Comparison of ENCODE assay signal across 9 cellular contexts in the genomic region with DNA sequence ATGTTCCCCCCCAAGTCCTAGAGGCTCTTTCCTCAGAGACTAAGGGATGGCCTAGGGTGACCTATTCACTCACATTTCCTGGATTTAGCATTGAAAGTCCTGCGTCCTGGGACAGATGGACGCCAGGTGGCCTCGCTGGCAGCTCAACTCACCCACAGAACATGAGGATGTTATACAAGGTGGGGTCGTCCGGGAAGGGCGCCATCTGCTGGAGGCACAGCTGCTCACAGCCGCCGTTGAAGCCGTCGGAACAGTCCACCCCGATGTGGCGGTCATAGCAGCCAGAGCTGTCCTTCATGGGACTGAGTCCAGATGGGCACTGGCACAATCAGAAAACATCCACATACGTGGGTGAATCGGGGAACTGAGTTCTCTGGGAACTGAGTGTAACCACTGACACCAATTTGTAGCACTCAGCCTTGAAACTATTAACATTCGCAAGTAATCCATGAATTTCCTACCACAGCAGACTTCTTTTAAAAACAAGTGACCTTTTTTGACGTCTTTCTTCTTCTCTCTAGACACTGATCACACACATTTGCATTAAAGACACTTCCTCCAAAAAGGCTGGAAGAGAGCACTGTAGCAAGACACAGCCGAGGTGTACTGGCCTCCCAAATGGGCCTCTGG.
DNase-seq lines count a peak whose midpoint lies in the region; ATAC-seq, FAIRE-seq and TF ChIP-seq lines count a peak whose summit lies in the region.
"Had no signal": no experiment of that assay in that cellular context is flagged by ENCODE, and none has a peak within 500 bp of the region (broad histone marks: within the 10 kb centered on the region; RNA-seq: fewer than 3 reads in every experiment).

No MANE protein-coding gene starts in this region.

- no peak overlapping the region for H3K4me3 Mint-ChIP-seq in CD14-positive monocyte
- H3K4me3 Mint-ChIP-seq: IgD-negative memory B cell had no signal

- peaks cover 0 to 1% (median 0%) of the 10 kb centered on the region in 3 donors for H3K27me3 Mint-ChIP-seq in CD14-positive monocyte (ENCODE audit: low read depth in 3 of 3)

- no peaks in the 10 kb centered on the region for H3K36me3 Mint-ChIP-seq in CD14-positive monocyte
- H3K36me3 Mint-ChIP-seq: IgD-negative memory B cell had no signal

- TF ChIP-seq CTCF in CD14-positive monocyte (IDR thresholded peaks at IDR 0.05) = peak; percentile 50
- TF ChIP-seq CTCF in HL-60 (IDR thresholded peaks at IDR 0.05; ENCODE audit: insufficient read depth, low read length) = peak; percentile 54

- no peak overlapping the region for H3K27ac Mint-ChIP-seq in CD14-positive monocyte
- H3K27ac Mint-ChIP-seq: IgD-negative memory B cell had no signal

- H3K27me3 ChIP-seq in HL-60 (ENCODE audit: insufficient read depth, poor library complexity, severe bottlenecking) = no peaks in the 10 kb centered on the region

- peaks cover 0 to 7% (median under 1%) of the 10 kb centered on the region in 7 donors for H3K9me3 Mint-ChIP-seq in CD14-positive monocyte

- no peak overlapping the region for H3K4me3 ChIP-seq in HL-60 (replicated peaks; ENCODE audit: insufficient read depth, low read length)

- FAIRE-seq in TTC549 (lab: Jason Lieb, UNC) = peak; percentile 3

- no peaks in the 10 kb centered on the region for H3K4me1 Mint-ChIP-seq in CD14-positive monocyte
- H3K4me1 Mint-ChIP-seq: IgD-negative memory B cell had no signal

- DNase-seq in CD14-positive monocyte (ENCODE audit: low spot score) (no peak), HL-60 (ENCODE audit: low read depth in 1 of 2, low spot score in 1 of 2) (peak; percentile 7 to 31), left cardiac atrium (peak; percentile 58)
- peak; percentile 3 for DNase-seq in stimulated activated CD4-positive, alpha-beta T cell treated with anti-CD3 and anti-CD28 coated beads, Interleukin-4, amount 100 ng/mL, for 24 hours

- ATAC-seq in GM18867 (IDR thresholded peaks at IDR 0.05; ENCODE audit: unreplicated experiment) (peak; percentile 90), left cardiac atrium (peak; percentile 41 to 76), HG03097 (IDR thresholded peaks at IDR 0.05; ENCODE audit: low FRiP score, unreplicated experiment) (no peak), GM18858 (IDR thresholded peaks at IDR 0.05; ENCODE audit: unreplicated experiment) (no peak)

- H3K27ac ChIP-seq in HL-60 (replicated peaks) = no peak overlapping the region

- intact Hi-C loops in CD14-positive monocyte (cut with micrococcal nuclease) = no loop called here
- intact Hi-C loops in left cardiac atrium (cut with DNase I) = loop anchor here in 1 of 2 donors (5.0 kb wide), 1 partner anchor 52 kb away; no protein-coding TSS in a partner anchor

Comparison
In these comparisons a context has a peak if more than half of its experiments do, and no peak if none do; other contexts are left out.
1. ATAC-seq: peak in GM18867 (single experiment) and left cardiac atrium (2 of 2); none in HG03097 (single experiment) and GM18858 (single experiment).